ENCODE assay signal across 9 cellular contexts in genomic region chr9:96025995-96026572, GRCh38.
A peak's percentile ranks its signal among the peaks of the same experiment; 100 is the strongest.
DNase-seq lines count a peak whose midpoint lies in the region; ATAC-seq, FAIRE-seq and TF ChIP-seq lines count a peak whose summit lies in the region.
"Had no signal": no experiment of that assay in that cellular context is flagged by ENCODE, and none has a peak within 500 bp of the region (broad histone marks: within the 10 kb centered on the region; RNA-seq: fewer than 3 reads in every experiment).

No MANE protein-coding gene starts in this region.

- CTCF ChIA-PET in HepG2 (lab: Yijun Ruan, JAX; ENCODE audit: low intra/inter-chr PET ratio, low total read pairs) = no interaction called here

- H3K9ac ChIP-seq in HepG2 (ENCODE audit: insufficient read depth, low read depth, low read length) = no peak overlapping the region

- H3K79me2 ChIP-seq in HepG2 (ENCODE audit: insufficient read depth, low read length) = no peaks in the 10 kb centered on the region

- H3K4me1 ChIP-seq in HepG2 (ENCODE audit: insufficient read depth, low read length) (peaks cover 4% of the 10 kb centered on the region; the same call in 1 of the 2 replicates), right lobe of liver (peaks cover 0 to 24% (median 5%) of the 10 kb centered on the region in 4 donors), upper lobe of right lung (peaks cover 26% of the 10 kb centered on the region)

- no peak for TF ChIP-seq RAD21 in HepG2 (CRISPR knock-in tag; IDR thresholded peaks at IDR 0.05)

- no peak overlapping the region for H3K4me2 ChIP-seq in HepG2 (ENCODE audit: low read depth, low read length)

- no peak overlapping the region for H2AFZ ChIP-seq in HepG2 (ENCODE audit: low read length)

- H3K4me3 ChIP-seq in HepG2 (replicated peaks in 1 of 3; ENCODE audit: insufficient read depth in 1 of 3, low read depth in 2 of 3, low read length in 3 of 3) (no peak overlapping the region), right lobe of liver (no peak overlapping the region), astrocyte of the cerebellum (ENCODE audit: low read depth, low read length) (no peak overlapping the region), upper lobe of right lung (no peak overlapping the region), lower leg skin (ENCODE audit: low read depth, poor library complexity, severe bottlenecking) (no peak overlapping the region)

- intact Hi-C loops in HepG2 (cut with micrococcal nuclease; ENCODE audit: unreplicated experiment) (no loop called here), right lobe of liver (cut with DNase I) (no loop called here), upper lobe of right lung (cut with DNase I) (no loop called here), lower leg skin (cut with DNase I; ENCODE audit: low total_unique reads) (no loop called here)

- no peak for DNase-seq in HepG2 (ENCODE audit: low spot score)
- no peak for DNase-seq in right lobe of liver
- no peak for DNase-seq in astrocyte of the cerebellum (ENCODE audit: low read depth)
- peak; percentile 89 for DNase-seq in islet precursor cell
- peak; percentile 71 for DNase-seq in upper lobe of right lung
- no peak for DNase-seq in lower leg skin (ENCODE audit: low spot score in 2 of 2)
- DNase-seq in cerebellar nuclear complex (lab: John Stamatoyannopoulos, UW) = no peak
- DNase-seq: T-helper 9 cell had no signal

- in situ Hi-C loops in HepG2 (cut with HindIII; ENCODE audit: extremely low pct_ligation_motif_present, low pct_unique_long_range_greater_than_20kb) = no loop called here
- in situ Hi-C loops in astrocyte of the cerebellum (cut with HindIII; ENCODE audit: low sequenced_read_pairs) = no loop called here

- no peak for FAIRE-seq in HepG2 (lab: Jason Lieb, UNC)

- WGBS in HepG2 (ENCODE audit: low lambda C conversion rate) = 78% methylated on average over 7 of the region's 34 CpGs
- WGBS in right lobe of liver (ENCODE audit: insufficient coverage, low coverage, low lambda C conversion rate, missing lambda C conversion rate) = 71% methylated on average over 12 of the region's 34 CpGs
- WGBS in lower leg skin, 2 donors = 80 to 90% methylated on average over 22 to 30 of the region's 34 CpGs

- ATAC-seq in HepG2 (no peak), right lobe of liver (no peak), upper lobe of right lung (peak; percentile 43), HG03378 (IDR thresholded peaks at IDR 0.05; ENCODE audit: unreplicated experiment) (no peak)

- H3K36me3 ChIP-seq in HepG2 (replicated peaks in 1 of 2; ENCODE audit: control insufficient read depth in 1 of 2, insufficient read depth in 2 of 2, low read length in 2 of 2) (no peaks in the 10 kb centered on the region), right lobe of liver (no peaks in the 10 kb centered on the region), upper lobe of right lung (no peaks in the 10 kb centered on the region)

- TF ChIP-seq CTCF in HepG2 (CRISPR knock-in tag; IDR thresholded peaks at IDR 0.05) (peak; percentile 49), right lobe of liver (IDR thresholded peaks at IDR 0.05) (peak in 1 of 4 donors; percentile 10), astrocyte of the cerebellum (IDR thresholded peaks at IDR 0.05; ENCODE audit: low read depth, low read length, missing control alignments) (peak; percentile 13), upper lobe of right lung (IDR thresholded peaks at IDR 0.05) (peak; percentile 25), lower leg skin (IDR thresholded peaks at IDR 0.05) (no peak)

- H3K9me3 ChIP-seq in HepG2 (ENCODE audit: low read length) = no peaks in the 10 kb centered on the region
- no peaks in the 10 kb centered on the region for H3K9me3 ChIP-seq in right lobe of liver
- no peaks in the 10 kb centered on the region for H3K9me3 ChIP-seq in upper lobe of right lung

- no TSS peak for BruUV-seq in HepG2 (replicated peaks; lab: Mats Ljungman, UMichigan)

- no peak for TF ChIP-seq EP300 in HepG2 (IDR thresholded peaks at IDR 0.05; ENCODE audit: low read depth in 2 of 2, low read length in 2 of 2)
- TF ChIP-seq EP300 in HepG2 (CRISPR knock-in tag; IDR thresholded peaks at IDR 0.05; ENCODE audit: borderline replicate concordance) = no peak

- no peaks in the 10 kb centered on the region for H4K20me1 ChIP-seq in HepG2 (ENCODE audit: insufficient read depth, low read length)

- POLR2A ChIA-PET in HepG2 (lab: Yijun Ruan, JAX) = no interaction called here

- no peak for TF ChIP-seq POLR2A in HepG2 (IDR thresholded peaks at IDR 0.05; ENCODE audit: insufficient read depth in 1 of 2, low read depth in 2 of 2, low read length in 2 of 2)
- no peak for TF ChIP-seq POLR2A in right lobe of liver (IDR thresholded peaks at IDR 0.05)
- no peak for TF ChIP-seq POLR2A in lower leg skin (IDR thresholded peaks at IDR 0.05)

- no peak overlapping the region for H3K27ac ChIP-seq in HepG2 (ENCODE audit: extremely low read length, insufficient read depth, low read length)
- no peak overlapping the region for H3K27ac ChIP-seq in right lobe of liver
- no peak overlapping the region for H3K27ac ChIP-seq in upper lobe of right lung

- H3K27me3 ChIP-seq in HepG2 (ENCODE audit: control insufficient read depth in 1 of 2, insufficient read depth in 2 of 2, low read length in 2 of 2) (peaks cover 0 to 28% of the 10 kb centered on the region in 2 experiments; a peak in 3 of 5 replicates), right lobe of liver (peaks cover 0 to 8% of the 10 kb centered on the region in 2 donors), upper lobe of right lung (peaks cover 7% of the 10 kb centered on the region)

TF ChIP-seq in HepG2, 621 proteins besides CTCF, POLR2A, EP300 and RAD21:
- TF ChIP-seq SP2 (CRISPR knock-in tag; IDR thresholded peaks at IDR 0.05) = no peak
- no peak for TF ChIP-seq PRPF4 (IDR thresholded peaks at IDR 0.05; ENCODE audit: low read depth, low read length, poor library complexity, severe bottlenecking)
- peak; percentile 65 for TF ChIP-seq ZBTB33 (CRISPR knock-in tag; IDR thresholded peaks at IDR 0.05)
- TF ChIP-seq MAFF (IDR thresholded peaks at IDR 0.05; ENCODE audit: low read depth, low read length) = no peak
- TF ChIP-seq EZH2 (conservative IDR thresholded peaks at IDR 0.05; ENCODE audit: low read depth, low read length) = no peak
- no peak for TF ChIP-seq BRCA1 (CRISPR knock-in tag; IDR thresholded peaks at IDR 0.05)
- TF ChIP-seq SMAD1 (CRISPR knock-in tag; IDR thresholded peaks at IDR 0.05; ENCODE audit: borderline replicate concordance, low read depth) = no peak
- TF ChIP-seq ATF6 (CRISPR knock-in tag; conservative IDR thresholded peaks at IDR 0.05) = no peak
- peak; percentile 43 for TF ChIP-seq STAG1 (CRISPR knock-in tag; IDR thresholded peaks at IDR 0.05)
- no peak for TF ChIP-seq ZBTB7B (CRISPR knock-in tag; IDR thresholded peaks at IDR 0.05)
- no peak for TF ChIP-seq ZNF678 (CRISPR knock-in tag; IDR thresholded peaks at IDR 0.05)
- no peak for TF ChIP-seq ZNF879 (CRISPR knock-in tag; IDR thresholded peaks at IDR 0.05)
- TF ChIP-seq ZNF605 (CRISPR knock-in tag; IDR thresholded peaks at IDR 0.05) = no peak
- no peak for TF ChIP-seq MTA1 (CRISPR knock-in tag; IDR thresholded peaks at IDR 0.05; ENCODE audit: borderline replicate concordance)

Comparison
In these comparisons a context has a peak if more than half of its experiments do, and no peak if none do; other contexts are left out.
1. DNase-seq: peak in islet precursor cell (single experiment) and upper lobe of right lung (single experiment); none in HepG2 (single experiment), right lobe of liver (0 of 3), astrocyte of the cerebellum (single experiment), lower leg skin (0 of 2) and cerebellar nuclear complex (0 of 2).
2. CTCF ChIP-seq: peak in HepG2 (single experiment), astrocyte of the cerebellum (single experiment) and upper lobe of right lung (single experiment); none in lower leg skin (0 of 3).